Comparison of ENCODE assay signal across 8 cellular contexts in genomic region chr5:138354387-138354786, GRCh38. TPM values are rescaled to one million over a fixed set of nuclear protein-coding genes. Genes with fewer than 3 reads are reported as not detected.
DNase-seq lines count a peak whose midpoint lies in the region; ATAC-seq and TF ChIP-seq lines count a peak whose summit lies in the region.

No MANE protein-coding gene starts in this region.

- dilution Hi-C loops in mammary epithelial cell (cut with HindIII; ENCODE audit: low sequenced_read_pairs), result loop anchor here (5.0 kb wide), 1 partner anchor 57 kb away; no protein-coding TSS in a partner anchor

- H3K4me3 ChIP-seq in ACC112 (ENCODE audit: low read depth, low read length) (peak overlapping the region; percentile 97), HUES6 (ENCODE audit: low read depth, low read length) (peak overlapping the region; percentile 98), mammary epithelial cell (replicated peaks in 1 of 3; ENCODE audit: insufficient read depth in 1 of 3, low read depth in 2 of 3, low read length in 3 of 3) (peak overlapping the region; percentile 77 to 83 (median 82)), mucosa of stomach (ENCODE audit: low read length) (no peak overlapping the region)

- H3K27me3 ChIP-seq in ACC112 (ENCODE audit: insufficient read depth, low read length) (no peaks in the 10 kb centered on the region), HUES6 (ENCODE audit: control insufficient read depth, insufficient read depth, low read length) (no peaks in the 10 kb centered on the region), mammary epithelial cell (ENCODE audit: insufficient read depth, low read length) (no peaks in the 10 kb centered on the region), mucosa of stomach (ENCODE audit: control insufficient read depth, insufficient read depth, low read length) (no peaks in the 10 kb centered on the region)

- intact Hi-C loops in mammary epithelial cell (cut with micrococcal nuclease), result loop anchor here (5.0 kb wide), 1 partner anchor 132 kb away; no protein-coding TSS in a partner anchor

- H3K79me2 ChIP-seq in ACC112 (ENCODE audit: control insufficient read depth, insufficient read depth, low read length, unreplicated experiment), result peaks cover 52% of the 10 kb centered on the region
- H3K79me2 ChIP-seq in mammary epithelial cell (ENCODE audit: insufficient read depth, low read length), result peaks cover 64% of the 10 kb centered on the region

- H3K4me2 ChIP-seq in mammary epithelial cell (ENCODE audit: insufficient read depth, low read depth, low read length), result peak overlapping the region; percentile 81

- 2% methylated on average over 5 of the region's 5 CpGs for WGBS in mammary epithelial cell (ENCODE audit: low coverage, missing lambda C conversion rate)

- no peak for DNase-seq in mammary epithelial cell
- DNase-seq in LoVo (ENCODE audit: low spot score), result no peak
- DNase-seq in NCI-H187 treated with DMSO at 0.1 percent for 48 hours (lab: John Stamatoyannopoulos, UW), result no peak
- no peak for DNase-seq in iPS-NIHi11 (ENCODE audit: low spot score)

- CTCF ChIA-PET in mammary epithelial cell (lab: Charles Lee; ENCODE audit: low non-redundant PET), result no interaction called here

- peaks cover 42% of the 10 kb centered on the region for H3K4me1 ChIP-seq in ACC112 (ENCODE audit: control insufficient read depth, insufficient read depth, low read length, unreplicated experiment)
- H3K4me1 ChIP-seq in HUES6 (ENCODE audit: control insufficient read depth, insufficient read depth, low read length), result peaks cover 13% of the 10 kb centered on the region; the same call in 1 of the 2 replicates
- peaks cover 18% of the 10 kb centered on the region for H3K4me1 ChIP-seq in mammary epithelial cell (ENCODE audit: insufficient read depth, low read length)
- H3K4me1 ChIP-seq in mucosa of stomach (ENCODE audit: control insufficient read depth, insufficient read depth, low read length), result peaks cover 9% of the 10 kb centered on the region

- ATAC-seq in GM19023 (IDR thresholded peaks at IDR 0.05; ENCODE audit: unreplicated experiment), result no peak

- H3K36me3 ChIP-seq in ACC112 (ENCODE audit: insufficient read depth, low read length) (peaks cover 10% of the 10 kb centered on the region; the same call in 1 of the 2 replicates), HUES6 (ENCODE audit: control insufficient read depth, insufficient read depth, low read length) (peaks cover 9% of the 10 kb centered on the region), mammary epithelial cell (ENCODE audit: insufficient read depth, low read length) (no peaks in the 10 kb centered on the region), mucosa of stomach (ENCODE audit: control insufficient read depth, insufficient read depth, low read length) (no peaks in the 10 kb centered on the region)

- H3K9me3 ChIP-seq in HUES6 (ENCODE audit: control insufficient read depth, insufficient read depth, low read depth, low read length), result peaks cover 4% of the 10 kb centered on the region; the same call in 1 of the 2 replicates
- peaks cover 4% of the 10 kb centered on the region for H3K9me3 ChIP-seq in mammary epithelial cell (replicated peaks; ENCODE audit: insufficient read depth, low read length)
- no peaks in the 10 kb centered on the region for H3K9me3 ChIP-seq in mucosa of stomach (ENCODE audit: control insufficient read depth, low read length)

- peak overlapping the region; percentile 43 for H3K9ac ChIP-seq in HUES6 (ENCODE audit: low read length)
- peak overlapping the region; percentile 83 for H3K9ac ChIP-seq in mammary epithelial cell (ENCODE audit: insufficient read depth, low read length)
- H3K9ac ChIP-seq in mucosa of stomach (ENCODE audit: low read length), result peak overlapping the region; percentile 12

- no peak for TF ChIP-seq CTCF in mammary epithelial cell (conservative IDR thresholded peaks at IDR 0.05 in 1 of 2, IDR thresholded peaks at IDR 0.05 in 1 of 2; ENCODE audit: extremely low read depth in 1 of 2, insufficient read depth in 1 of 2, low read depth in 1 of 2, low read length in 2 of 2)

- BruUV-seq in mammary epithelial cell (replicated peaks; lab: Mats Ljungman, UMichigan), result no TSS peak

- in situ Hi-C loops in mammary epithelial cell (cut with MboI; ENCODE audit: low sequenced_read_pairs in 2 of 2), result no loop called here

- H2AFZ ChIP-seq in ACC112 (ENCODE audit: low read length, unreplicated experiment) (peak overlapping the region; percentile 17), mammary epithelial cell (ENCODE audit: low read depth, low read length) (no peak overlapping the region)

- H3K27ac ChIP-seq in ACC112 (ENCODE audit: low read depth, low read length) (no peak overlapping the region), HUES6 (ENCODE audit: low read depth, low read length) (no peak overlapping the region), mammary epithelial cell (ENCODE audit: insufficient read depth, low read depth, low read length) (no peak overlapping the region)

- no peaks in the 10 kb centered on the region for H4K20me1 ChIP-seq in mammary epithelial cell (ENCODE audit: insufficient read depth, low read length)

RNA-seq across cellular contexts. Expression of gene KDM3B, which starts 1.9 kb away (rescaled TPM):
- 10 to 100 TPM; 35.6 to 42.7 TPM for total RNA-seq in mammary epithelial cell
- polyA plus RNA-seq in mammary epithelial cell, result 18.6 TPM
- 68.3 TPM for polyA minus RNA-seq in mammary epithelial cell

RNA-seq across cellular contexts. Expression of gene FAM53C, which starts 16.3 kb away (rescaled TPM):
- total RNA-seq in mammary epithelial cell, result 10 to 100 TPM; 29.6 to 40.2 TPM
- 22.4 TPM for polyA plus RNA-seq in mammary epithelial cell
- 26.7 TPM for polyA minus RNA-seq in mammary epithelial cell

RNA-seq across cellular contexts. Expression of gene CDC25C, which starts 22.8 kb away (rescaled TPM):
- total RNA-seq in mammary epithelial cell, result 1 to 10 TPM in 1 of 2 donors, under 1 TPM in 1; 0.67 to 5.8 TPM
- 7.6 TPM for polyA plus RNA-seq in mammary epithelial cell
- polyA minus RNA-seq in mammary epithelial cell, result 14.1 TPM

Comparison
In these comparisons a context has a peak if more than half of its experiments do, and no peak if none do; other contexts are left out.
1. H3K9ac ChIP-seq: peak in every context shown above with its lines; median percentile 83 in mammary epithelial cell; 43 in HUES6; 12 in mucosa of stomach.